8 cellular contexts compared by ENCODE assay signal in genomic region chr17:79777844-79778503, GRCh38. TPM values are rescaled to one million over a fixed set of nuclear protein-coding genes. Genes with fewer than 3 reads are reported as not detected.
A peak's percentile ranks its signal among the peaks of the same experiment; 100 is the strongest.
DNase-seq lines count a peak whose midpoint lies in the region; ATAC-seq and TF ChIP-seq lines count a peak whose summit lies in the region.

CBX2 (plus strand) TSS chr17:79778148; CDS start chr17:79778236, 88 bp downstream.

- ATAC-seq in GM21515 (IDR thresholded peaks at IDR 0.05; ENCODE audit: unreplicated experiment) = peak; percentile 64
- peak; percentile 65 for ATAC-seq in aorta (ENCODE audit: low FRiP score)

- H3K27ac Mint-ChIP-seq in Caco-2 (ENCODE audit: unreplicated experiment) = peak within 1 kb of the TSS; percentile 75

- POLR2A ChIA-PET in Caco-2 (lab: Charles Lee) = interaction anchor here (0.6 to 1.2 kb wide), 5 partner anchors 13 to 57 kb away, joined by 3 to 10 read pairs (median 4); partner anchors contain the start of gene CBX8

- no TSS peak for BruUV-seq in Caco-2 (replicated peaks; lab: Mats Ljungman, UMichigan)

- H3K27me3 Mint-ChIP-seq in Caco-2 (ENCODE audit: insufficient read depth, unreplicated experiment) = no peaks in the 10 kb centered on the region

- peak within 1 kb of the TSS; percentile 99 for H3K4me3 Mint-ChIP-seq in Caco-2 (ENCODE audit: unreplicated experiment)

- peaks cover 22% of the 10 kb centered on the region for H3K4me1 Mint-ChIP-seq in Caco-2 (ENCODE audit: low read depth, unreplicated experiment)

- no peak for TF ChIP-seq CTCF in Caco-2 (IDR thresholded peaks at IDR 0.05; ENCODE audit: insufficient read depth in 1 of 2, low read depth in 1 of 2, low read length in 1 of 2, severe bottlenecking in 1 of 2, unreplicated experiment in 1 of 2)
- TF ChIP-seq CTCF in retinal pigment epithelial cell (conservative IDR thresholded peaks at IDR 0.05; ENCODE audit: low read depth, low read length) = no peak

- no peak within 1 kb of the TSS for H3K27ac ChIP-seq in aorta (ENCODE audit: low read depth in 1 of 2, low read length in 2 of 2)

- CTCF ChIA-PET in Caco-2 (lab: Charles Lee) = interaction anchor here (0.7 to 2.7 kb wide), 7 partner anchors 19 to 231 kb away, joined by 3 to 11 read pairs (median 5); partner anchors contain the start of gene CBX8

- H3K4me1 ChIP-seq in Caco-2 = peaks cover 19% of the 10 kb centered on the region
- H3K4me1 ChIP-seq in aorta (ENCODE audit: control insufficient read depth in 1 of 2, insufficient read depth in 2 of 2, low read length in 2 of 2) = no peaks in the 10 kb centered on the region

- H3K4me3 ChIP-seq in Caco-2 (ENCODE audit: low read depth, low read length) = peak within 1 kb of the TSS; percentile 88
- peak within 1 kb of the TSS; percentile 62 for H3K4me3 ChIP-seq in MG63
- H3K4me3 ChIP-seq in retinal pigment epithelial cell (ENCODE audit: low read length) = peak within 1 kb of the TSS; percentile 47
- peak within 1 kb of the TSS; percentile 37 to 41 for H3K4me3 ChIP-seq in aorta (ENCODE audit: low read length in 2 of 2)

- no peaks in the 10 kb centered on the region for H3K9me3 ChIP-seq in Caco-2
- H3K9me3 ChIP-seq in MG63 = no peaks in the 10 kb centered on the region
- no peaks in the 10 kb centered on the region for H3K9me3 ChIP-seq in aorta (ENCODE audit: control insufficient read depth, low read length)

- H3K27me3 ChIP-seq in Caco-2 (replicated peaks; ENCODE audit: control insufficient read depth, insufficient read depth, low read length) (no peaks in the 10 kb centered on the region), MG63 (no peaks in the 10 kb centered on the region; the same call in 1 of the 2 replicates), aorta (ENCODE audit: control insufficient read depth in 1 of 2, insufficient read depth in 2 of 2, low read length in 1 of 2) (peaks cover 0 to 2% of the 10 kb centered on the region in 2 donors)

- 1% methylated on average over 35 to 101 of the region's 101 CpGs for WGBS in aorta, 2 donors

- peaks cover 40% of the 10 kb centered on the region for H3K36me3 Mint-ChIP-seq in Caco-2 (ENCODE audit: insufficient read depth, unreplicated experiment)

- DNase-seq in Caco-2 (peak; percentile 76 to 92), MG63 (peak; percentile 83), T-helper 2 cell (peak; percentile 68 to 84 (median 73)), amniotic stem cell (lab: John Stamatoyannopoulos, UW) (peak; percentile 19), hepatic stellate cell (ENCODE audit: low spot score) (peak; percentile 96), retinal pigment epithelial cell (ENCODE audit: low read depth) (no peak), aorta (peak; percentile 84 to 94)

- H3K9me3 Mint-ChIP-seq in Caco-2 (ENCODE audit: unreplicated experiment) = no peaks in the 10 kb centered on the region

- H3K36me3 ChIP-seq in Caco-2 (ENCODE audit: control insufficient read depth, insufficient read depth, low read length) = 0 out of 2 replicates have a peak, but pooled peaks cover 1% of the 10 kb centered on the region
- peaks cover 13% of the 10 kb centered on the region for H3K36me3 ChIP-seq in MG63
- no peaks in the 10 kb centered on the region for H3K36me3 ChIP-seq in aorta (ENCODE audit: control insufficient read depth in 1 of 2, insufficient read depth in 2 of 2, low read length in 1 of 2)

- intact Hi-C loops in Caco-2 (cut with micrococcal nuclease; ENCODE audit: unreplicated experiment) (loop anchor here (1.0 to 2.0 kb wide), 2 partner anchors 19 to 35 kb away; partner anchors contain the start of gene CBX8), aorta (cut with DNase I) (loop anchor here in 1 of 2 donors (5.0 kb wide), 1 partner anchor 51 kb away; no protein-coding TSS in a partner anchor)

RNA-seq across cellular contexts. Expression of gene CBX2, which starts in this region (rescaled TPM):
- total RNA-seq in Caco-2 (2022) = 50.0 and 52.8 TPM in 2 replicates
- total RNA-seq in MG63 (2014; rRNA removed; shearing (Covaris generic); ENCODE audit: low replicate concordance) = 14.1 and 17.1 TPM in 2 replicates
- 1 to 10 TPM; 1.2 to 4.5 TPM for total RNA-seq in aorta
- polyA plus RNA-seq in aorta = not detected
